ENCODE assay signal across 9 cellular contexts in the genomic region with DNA sequence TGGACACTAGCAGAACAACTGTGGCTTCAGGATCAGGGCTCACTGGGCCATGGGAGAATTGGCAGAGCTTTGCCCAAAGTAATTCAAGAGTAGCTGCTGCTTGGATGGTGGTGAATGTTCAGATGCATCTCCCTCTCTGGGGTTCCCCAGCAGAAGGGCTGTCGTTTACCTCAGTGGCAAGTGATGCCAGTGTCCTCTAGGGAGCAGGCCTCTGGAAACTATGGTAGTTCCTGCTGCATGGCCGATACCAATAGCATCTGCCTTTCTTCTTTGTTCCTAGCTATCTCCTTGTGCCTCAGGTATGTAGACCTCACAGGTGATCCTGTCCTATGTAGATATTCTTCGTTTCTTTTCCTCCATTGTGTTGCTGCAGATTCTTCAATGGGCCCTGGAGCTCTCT.
"Had no signal": no experiment of that assay in that cellular context is flagged by ENCODE, and none has a peak within 500 bp of the region (broad histone marks: within the 10 kb centered on the region; RNA-seq: fewer than 3 reads in every experiment).

No MANE protein-coding gene starts in this region.

- H3K4me3 Mint-ChIP-seq: HFFc6 had no signal

- H3K9ac ChIP-seq: GM23248 had no signal

- H3K4me1 ChIP-seq: HAP-1 had no signal

- H3K27ac ChIP-seq: GM23248, HL-60 had no signal

- FAIRE-seq: K562 had no signal

- H2AFZ ChIP-seq: GM23248 had no signal

- DNase-seq: GM23248, H7, HFFc6, IMR-90, KG1 had no signal

- H3K9me3 Mint-ChIP-seq: HFFc6 had no signal

- H3K27ac Mint-ChIP-seq: HFFc6 had no signal

- ATAC-seq: HCT116, K562 had no signal

- H3K4me3 ChIP-seq: GM23248, HAP-1, K562 had no signal

- H3K9me3 ChIP-seq: HAP-1 had no signal
